8 cellular contexts compared by ENCODE assay signal in the genomic region with DNA sequence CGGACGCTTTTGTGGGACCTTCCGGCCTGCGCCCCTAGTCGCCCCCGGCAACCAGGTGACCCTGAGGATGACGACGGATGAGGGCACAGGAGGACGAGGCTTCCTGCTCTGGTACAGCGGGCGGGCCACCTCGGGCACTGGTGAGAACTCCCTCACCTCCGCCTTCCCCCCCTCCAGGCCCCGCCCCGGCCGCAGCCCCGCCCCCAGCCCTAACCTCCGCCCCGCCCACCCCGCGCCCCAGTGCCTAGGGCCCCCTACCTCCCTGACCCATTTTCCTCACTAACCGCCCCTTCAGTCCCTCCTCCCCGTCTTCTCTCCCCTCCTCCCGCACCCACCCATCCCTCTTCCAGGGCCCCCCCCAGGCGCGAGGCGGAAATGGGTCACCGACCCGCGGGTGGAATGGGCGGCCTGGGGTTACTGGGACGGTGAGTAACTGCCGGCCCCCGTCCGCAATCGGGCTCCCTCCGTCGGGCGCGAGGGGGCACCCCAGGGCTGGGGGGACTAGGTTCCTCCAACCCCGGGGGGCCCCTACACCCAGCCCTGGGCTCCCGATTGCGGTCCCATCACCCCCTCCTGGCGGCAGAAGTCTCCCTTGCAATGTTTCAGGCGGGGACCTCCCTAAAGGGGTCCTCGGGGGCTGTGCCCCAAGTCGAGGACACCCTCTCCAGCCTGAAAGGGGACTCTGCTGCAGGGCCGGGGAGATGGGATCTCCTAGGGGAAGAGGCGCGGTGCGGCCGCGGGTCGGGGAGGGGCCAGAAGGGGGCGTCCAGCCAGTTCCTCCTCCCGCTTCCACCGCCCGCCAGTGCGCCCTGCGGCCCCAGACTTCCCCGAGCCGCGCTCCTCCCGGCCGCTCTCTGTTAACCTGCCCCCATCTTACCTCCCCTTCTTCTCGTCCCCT. TPM values are rescaled to one million over a fixed set of nuclear protein-coding genes. Genes with fewer than 3 reads are reported as not detected.
DNase-seq lines count a peak whose midpoint lies in the region; ATAC-seq and TF ChIP-seq lines count a peak whose summit lies in the region.

No MANE protein-coding gene starts in this region.

- no peaks in the 10 kb centered on the region for H3K9me3 ChIP-seq in muscle layer of colon (ENCODE audit: low read length)

- H3K4me1 ChIP-seq in muscle layer of colon (ENCODE audit: insufficient read depth, low read length), result peaks cover 10% of the 10 kb centered on the region

- no peaks in the 10 kb centered on the region for H3K27me3 ChIP-seq in muscle layer of colon (ENCODE audit: control insufficient read depth in 1 of 2, insufficient read depth in 2 of 2, low read length in 2 of 2)

- peak; percentile 44 for TF ChIP-seq CTCF in GM12864 (IDR thresholded peaks at IDR 0.05; ENCODE audit: low read depth, low read length, missing control alignments)
- TF ChIP-seq CTCF in epithelial cell of proximal tubule (conservative IDR thresholded peaks at IDR 0.05; ENCODE audit: low read depth, low read length), result peak; percentile 45

- no peaks in the 10 kb centered on the region for H3K36me3 ChIP-seq in muscle layer of colon (ENCODE audit: insufficient read depth, low read length)

- H3K4me3 ChIP-seq in GM12864 (ENCODE audit: low read depth, low read length) (peak overlapping the region; percentile 67), epithelial cell of proximal tubule (ENCODE audit: low read depth, low read length) (peak overlapping the region; percentile 84), muscle layer of colon (ENCODE audit: low read depth in 1 of 2, low read length in 2 of 2) (peak overlapping the region; percentile 52 to 64)

- peak overlapping the region; percentile 80 for H3K27ac ChIP-seq in muscle layer of colon (ENCODE audit: low read depth, low read length)

- peak; percentile 42 for ATAC-seq in HG02973 (IDR thresholded peaks at IDR 0.05; ENCODE audit: unreplicated experiment)

- DNase-seq in GM12864 (ENCODE audit: low read depth) (no peak), NOMO-1 treated with DMSO at 0.1 percent for 48 hours (lab: John Stamatoyannopoulos, UW; ENCODE audit: unreplicated experiment) (peak; percentile 91), epithelial cell of proximal tubule (ENCODE audit: low read depth) (no peak), NCI-H128 (lab: John Stamatoyannopoulos, UW; ENCODE audit: unreplicated experiment) (no peak)
- peak; percentile 90 for DNase-seq in activated CD8-positive, alpha-beta memory T cell treated with anti-CD3 and anti-CD28 coated beads, Interleukin-2, amount 50 U/mL, for 48 hours
- peak; percentile 87 for DNase-seq in stimulated activated naive CD4-positive, alpha-beta T cell treated with Interleukin-2 at 50 U/mL for 16 hours (lab: John Stamatoyannopoulos, UW)

- no peak overlapping the region for H3K9ac ChIP-seq in muscle layer of colon (ENCODE audit: low read length)

RNA-seq across cellular contexts. Expression of a gene that starts 2.2 kb away (rescaled TPM):
- total RNA-seq in epithelial cell of proximal tubule, result 1.4 and 4.4 TPM in 2 replicates

RNA-seq across cellular contexts. Expression of a gene that starts 8.0 kb away (rescaled TPM):
- 12.1 and 17.0 TPM in 2 replicates for total RNA-seq in epithelial cell of proximal tubule

RNA-seq across cellular contexts. Expression of a gene that starts 18.2 kb away (rescaled TPM):
- 0.80 and 1.0 TPM in 2 replicates for total RNA-seq in epithelial cell of proximal tubule

RNA-seq across cellular contexts. Expression of a gene that starts 18.4 kb away (rescaled TPM):
- 36.8 and 62.0 TPM in 2 replicates for total RNA-seq in epithelial cell of proximal tubule

RNA-seq across cellular contexts. Expression of a gene that starts 30.6 kb away (rescaled TPM):
- 1.7 TPM in 1 of 2 replicates, not detected in the other for total RNA-seq in epithelial cell of proximal tubule

Comparison
In these comparisons a context has a peak if more than half of its experiments do, and no peak if none do; other contexts are left out.
1. DNase-seq: peak in NOMO-1 treated with DMSO at 0.1 percent for 48 hours (single experiment), activated CD8-positive, alpha-beta memory T cell treated with anti-CD3 and anti-CD28 coated beads, Interleukin-2, amount 50 U/mL, for 48 hours (single experiment) and stimulated activated naive CD4-positive, alpha-beta T cell treated with Interleukin-2 at 50 U/mL for 16 hours (single experiment); none in GM12864 (single experiment), epithelial cell of proximal tubule (single experiment) and NCI-H128 (single experiment).
2. Peak in every context shown above with its lines, with median percentiles within 50 percentile points of each other: H3K4me3 ChIP-seq.